In genomic region chr12:47686645-47687240, GRCh38 we compare ENCODE assay signal across 1 cellular context.
TF ChIP-seq lines count a peak whose summit lies in the region.

No MANE protein-coding gene starts in this region.

TF ChIP-seq in GM23338, 12 proteins besides CTCF, POLR2A, EP300 and RAD21 (continued from another document):
- TF ChIP-seq, protein P1, sequence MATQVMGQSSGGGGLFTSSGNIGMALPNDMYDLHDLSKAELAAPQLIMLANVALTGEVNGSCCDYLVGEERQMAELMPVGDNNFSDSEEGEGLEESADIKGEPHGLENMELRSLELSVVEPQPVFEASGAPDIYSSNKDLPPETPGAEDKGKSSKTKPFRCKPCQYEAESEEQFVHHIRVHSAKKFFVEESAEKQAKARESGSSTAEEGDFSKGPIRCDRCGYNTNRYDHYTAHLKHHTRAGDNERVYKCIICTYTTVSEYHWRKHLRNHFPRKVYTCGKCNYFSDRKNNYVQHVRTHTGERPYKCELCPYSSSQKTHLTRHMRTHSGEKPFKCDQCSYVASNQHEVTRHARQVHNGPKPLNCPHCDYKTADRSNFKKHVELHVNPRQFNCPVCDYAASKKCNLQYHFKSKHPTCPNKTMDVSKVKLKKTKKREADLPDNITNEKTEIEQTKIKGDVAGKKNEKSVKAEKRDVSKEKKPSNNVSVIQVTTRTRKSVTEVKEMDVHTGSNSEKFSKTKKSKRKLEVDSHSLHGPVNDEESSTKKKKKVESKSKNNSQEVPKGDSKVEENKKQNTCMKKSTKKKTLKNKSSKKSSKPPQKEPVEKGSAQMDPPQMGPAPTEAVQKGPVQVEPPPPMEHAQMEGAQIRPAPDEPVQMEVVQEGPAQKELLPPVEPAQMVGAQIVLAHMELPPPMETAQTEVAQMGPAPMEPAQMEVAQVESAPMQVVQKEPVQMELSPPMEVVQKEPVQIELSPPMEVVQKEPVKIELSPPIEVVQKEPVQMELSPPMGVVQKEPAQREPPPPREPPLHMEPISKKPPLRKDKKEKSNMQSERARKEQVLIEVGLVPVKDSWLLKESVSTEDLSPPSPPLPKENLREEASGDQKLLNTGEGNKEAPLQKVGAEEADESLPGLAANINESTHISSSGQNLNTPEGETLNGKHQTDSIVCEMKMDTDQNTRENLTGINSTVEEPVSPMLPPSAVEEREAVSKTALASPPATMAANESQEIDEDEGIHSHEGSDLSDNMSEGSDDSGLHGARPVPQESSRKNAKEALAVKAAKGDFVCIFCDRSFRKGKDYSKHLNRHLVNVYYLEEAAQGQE (IDR thresholded peaks at IDR 0.05; ENCODE audit: unreplicated experiment), result no peak
- no peak for TF ChIP-seq EZH2 (IDR thresholded peaks at IDR 0.05; ENCODE audit: low read depth, unreplicated experiment)
- no peak for TF ChIP-seq ZNF331 (CRISPR knock-in tag; IDR thresholded peaks at IDR 0.05; ENCODE audit: low read depth)
- no peak for TF ChIP-seq JUNB (IDR thresholded peaks at IDR 0.05; ENCODE audit: unreplicated experiment)
TF ChIP-seq in GM23338: peak in this region for 0.
